ENCODE assay signal across 8 cellular contexts in the genomic region with DNA sequence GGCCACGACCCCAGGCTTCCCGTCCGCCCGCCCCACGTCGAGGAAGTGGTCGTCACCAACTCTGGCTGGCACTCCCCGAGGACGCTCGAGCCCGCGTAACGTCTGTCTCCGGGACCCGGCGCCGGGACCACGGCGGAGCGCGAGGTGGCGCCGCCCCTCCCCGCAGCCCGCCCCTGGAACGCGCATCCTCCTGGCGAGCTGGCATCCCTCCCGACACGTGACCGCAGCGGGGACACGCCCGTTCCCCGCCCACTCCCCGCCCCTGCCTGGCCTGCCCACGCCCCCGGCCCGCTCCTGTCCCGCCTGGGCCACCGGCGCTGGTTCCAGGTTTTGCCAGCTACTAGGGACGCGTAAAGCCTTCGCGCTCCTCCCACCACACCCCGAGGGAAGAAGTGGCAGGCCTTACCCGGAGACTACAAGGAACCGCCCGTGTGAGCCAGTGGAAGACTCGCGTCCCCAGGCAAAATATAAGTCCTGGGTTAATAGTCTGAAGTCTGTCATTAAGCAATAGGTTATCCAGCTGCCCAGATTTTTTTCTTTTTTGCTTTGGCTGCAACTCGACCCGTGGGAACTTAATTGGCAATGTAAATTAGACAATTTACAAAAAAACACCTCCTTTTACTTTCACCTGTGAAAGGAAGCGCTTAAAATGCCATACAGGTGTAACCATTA. TPM values are rescaled to one million over a fixed set of nuclear protein-coding genes. Genes with fewer than 3 reads are reported as not detected.
DNase-seq lines count a peak whose midpoint lies in the region; ATAC-seq and TF ChIP-seq lines count a peak whose summit lies in the region.

A gene (minus strand): TSS at position 131 of the 672 bp plus-strand sequence. CDS start 20,291 bp downstream, outside the sequence.

- intact Hi-C loops in head of caudate nucleus (cut with DNase I) = loop anchor here (2.0 kb wide), 1 partner anchor 29 kb away; a partner anchor contains a TSS

- H3K9me3 Mint-ChIP-seq in activated naive CD8-positive, alpha-beta T cell treated with anti-CD3 and anti-CD28 coated beads, Interleukin-2, amount 50 U/mL, for 24 hours = no peaks in the 10 kb centered on the region

- peaks cover 14% of the 10 kb centered on the region for H3K27me3 Mint-ChIP-seq in activated naive CD8-positive, alpha-beta T cell treated with anti-CD3 and anti-CD28 coated beads, Interleukin-2, amount 50 U/mL, for 24 hours

- peak within 1 kb of the TSS; percentile 73 for H3K4me3 ChIP-seq in AG09309 (ENCODE audit: control insufficient read depth, low read depth, low read length)

- ATAC-seq in GM21529 (IDR thresholded peaks at IDR 0.05; ENCODE audit: unreplicated experiment) (peak; percentile 55), omental fat pad (ENCODE audit: low FRiP score) (peak; percentile 95)
- ATAC-seq in activated naive CD8-positive, alpha-beta T cell treated with anti-CD3 and anti-CD28 coated beads, Interleukin-2, amount 50 U/mL, for 24 hours = peak; percentile 84

- H3K4me3 Mint-ChIP-seq in activated naive CD8-positive, alpha-beta T cell treated with anti-CD3 and anti-CD28 coated beads, Interleukin-2, amount 50 U/mL, for 24 hours = peak within 1 kb of the TSS; percentile 77

- TF ChIP-seq CTCF in AG09309 (IDR thresholded peaks at IDR 0.05; ENCODE audit: control insufficient read depth, insufficient read depth, low read depth, low read length, missing control alignments) = no peak
- TF ChIP-seq CTCF in omental fat pad (IDR thresholded peaks at IDR 0.05) = no peak

- H3K27ac Mint-ChIP-seq in activated naive CD8-positive, alpha-beta T cell treated with anti-CD3 and anti-CD28 coated beads, Interleukin-2, amount 50 U/mL, for 24 hours = peak within 1 kb of the TSS; percentile 71

- H3K4me1 Mint-ChIP-seq in activated naive CD8-positive, alpha-beta T cell treated with anti-CD3 and anti-CD28 coated beads, Interleukin-2, amount 50 U/mL, for 24 hours = peaks cover 31% of the 10 kb centered on the region

- no peaks in the 10 kb centered on the region for H3K36me3 Mint-ChIP-seq in activated naive CD8-positive, alpha-beta T cell treated with anti-CD3 and anti-CD28 coated beads, Interleukin-2, amount 50 U/mL, for 24 hours (ENCODE audit: low read depth)

- DNase-seq in AG09309 (ENCODE audit: low read depth) (peak; percentile 56), NCI-H1417 treated with DMSO at 0.1 percent for 48 hours (lab: John Stamatoyannopoulos, UW) (peak; percentile 52), SW480 (ENCODE audit: low spot score) (peak; percentile 93), head of caudate nucleus (peak; percentile 72 to 98 (median 93)), omental fat pad (ENCODE audit: low spot score) (peak; percentile 79), superior temporal gyrus (ENCODE audit: extremely low spot score) (peak; percentile 82)
- DNase-seq in activated naive CD8-positive, alpha-beta T cell treated with anti-CD3 and anti-CD28 coated beads, Interleukin-2, amount 50 U/mL, for 24 hours = peak; percentile 80

RNA-seq across cellular contexts. Expression of the gene that starts here (rescaled TPM):
- total RNA-seq in omental fat pad = 100 to 1,000 TPM in 3 of 4 donors, 10 to 100 TPM in 1; 67.1 to 123 (median 109) TPM

Comparison
In these comparisons a context has a peak if more than half of its experiments do, and no peak if none do; other contexts are left out.
1. Peak in every context shown above with its lines: DNase-seq, ATAC-seq and H3K4me3 ChIP-seq.